In the genomic region with DNA sequence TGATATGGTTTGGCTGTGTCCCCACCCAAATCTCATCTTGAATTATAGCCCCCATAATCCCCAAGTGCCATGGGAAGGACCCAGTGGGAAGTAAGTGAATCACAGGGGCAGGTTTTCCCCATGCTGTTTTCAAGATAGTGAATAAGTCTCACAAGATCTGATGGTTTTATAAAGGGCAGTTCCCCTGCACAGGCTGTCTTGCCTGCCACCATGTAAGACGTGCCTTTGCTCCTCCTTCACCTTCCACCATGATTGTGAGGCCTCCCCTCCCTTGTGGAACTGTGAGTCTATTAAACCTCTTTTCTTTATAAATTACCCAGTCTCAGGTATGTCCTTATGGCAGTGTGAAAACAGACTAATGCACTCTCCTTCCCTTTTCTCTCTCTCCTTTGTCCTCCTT, we compare ENCODE assay signal across 5 cellular contexts. TPM values are rescaled to one million over a fixed set of nuclear protein-coding genes. Genes with fewer than 3 reads are reported as not detected.
"Had no signal": no experiment of that assay in that cellular context is flagged by ENCODE, and none has a peak within 500 bp of the region (broad histone marks: within the 10 kb centered on the region; RNA-seq: fewer than 3 reads in every experiment).

No MANE protein-coding gene starts in this region.

RNA-seq across cellular contexts. Expression of a gene that starts 27.1 kb away (rescaled TPM):
- total RNA-seq: HepG2, HT-29, HT1080, IMR-90 had no signal
- polyA plus RNA-seq: HepG2, IgD-negative memory B cell, IMR-90 had no signal
